20 cellular contexts compared by ENCODE assay signal in genomic region chr1:225611537-225612223, GRCh38. TPM values are rescaled to one million over a fixed set of nuclear protein-coding genes. Genes with fewer than 3 reads are reported as not detected.
DNase-seq lines count a peak whose midpoint lies in the region; ATAC-seq, FAIRE-seq and TF ChIP-seq lines count a peak whose summit lies in the region.
"Had no signal": no experiment of that assay in that cellular context is flagged by ENCODE, and none has a peak within 500 bp of the region (broad histone marks: within the 10 kb centered on the region; RNA-seq: fewer than 3 reads in every experiment).

No MANE protein-coding gene starts in this region.

- CTCF ChIA-PET in HEK293 (lab: Yijun Ruan, JAX), result interaction anchor here (0.5 to 1.2 kb wide), 3 partner anchors 36 to 937 kb away, joined by 3 to 4 read pairs (median 3); no protein-coding TSS in a partner anchor

- peaks cover 41% of the 10 kb centered on the region for H3K4me1 ChIP-seq in HEK293 (ENCODE audit: control insufficient read depth, insufficient read depth, low read length)
- H3K4me1 ChIP-seq in left lung, result peaks cover 4 to 9% of the 10 kb centered on the region in 2 donors
- peaks cover 31 to 46% of the 10 kb centered on the region in 2 donors for H3K4me1 ChIP-seq in thoracic aorta (ENCODE audit: control insufficient read depth in 1 of 2, low read depth in 2 of 2)

- H3K27ac Mint-ChIP-seq in endothelial cell (ENCODE audit: unreplicated experiment), result no peak overlapping the region
- no peak overlapping the region for H3K27ac Mint-ChIP-seq in activated T-cell treated with anti-CD3 and anti-CD28 coated beads, Interleukin-2, amount 50 U/mL, for 72 hours

- H3K4me1 Mint-ChIP-seq in endothelial cell (ENCODE audit: unreplicated experiment), result peaks cover 8% of the 10 kb centered on the region
- H3K4me1 Mint-ChIP-seq in activated T-cell treated with anti-CD3 and anti-CD28 coated beads, Interleukin-2, amount 50 U/mL, for 72 hours (ENCODE audit: low read depth), result no peaks in the 10 kb centered on the region

- ATAC-seq in left lung, result peak; percentile 57
- ATAC-seq in thoracic aorta (ENCODE audit: insufficient number of reproducible peaks, low FRiP score, low read depth), result no peak
- no peak for ATAC-seq in activated T-cell treated with anti-CD3 and anti-CD28 coated beads, Interleukin-2, amount 50 U/mL, for 72 hours (replicated peaks in 1 of 2)

- DNase-seq in left lung (no peak), thoracic aorta (ENCODE audit: low spot score) (no peak), endothelial cell (ENCODE audit: low spot score) (no peak), OCI-M1 (lab: John Stamatoyannopoulos, UW) (no peak)
- no peak for DNase-seq in activated T-cell treated with anti-CD3 and anti-CD28 coated beads, Interleukin-2, amount 50 U/mL, for 72 hours
- DNase-seq: activated CD4-positive, alpha-beta T cell treated with anti-CD3 and anti-CD28 coated beads, Interleukin-2, amount 50 U/mL, for 1 hour; activated CD8-positive, alpha-beta memory T cell treated with anti-CD3 and anti-CD28 coated beads, Interleukin-2, amount 50 U/mL, for 48 hours; activated gamma-delta T cell; amygdala; cerebellar nuclear complex; effector memory CD4-positive, alpha-beta T cell; EL; head of caudate nucleus; naive B cell; NCI-H1105 treated with DMSO at 0.1 percent for 48 hours; NCI-H2107; NCI-H524 treated with DMSO at 0.1 percent for 48 hours; stimulated activated CD4-positive, alpha-beta T cell treated with anti-CD3 and anti-CD28 coated beads, Interleukin-4, amount 100 ng/mL, for 4 hours had no signal

- H3K27ac ChIP-seq in HEK293 (ENCODE audit: extremely low read depth, low read depth, low read length) (no peak overlapping the region), left lung (peak overlapping the region in 1 of 2 donors; percentile 15), thoracic aorta (peak overlapping the region; percentile 38 to 62)

- no peaks in the 10 kb centered on the region for H3K9me3 Mint-ChIP-seq in endothelial cell (ENCODE audit: unreplicated experiment)
- no peaks in the 10 kb centered on the region for H3K9me3 Mint-ChIP-seq in activated T-cell treated with anti-CD3 and anti-CD28 coated beads, Interleukin-2, amount 50 U/mL, for 72 hours
- H3K9me3 Mint-ChIP-seq: naive B cell had no signal

- peak; percentile 26 for FAIRE-seq in TTC549 (lab: Jason Lieb, UNC)

- H3K27me3 Mint-ChIP-seq in endothelial cell (ENCODE audit: unreplicated experiment), result peaks cover 2% of the 10 kb centered on the region
- no peaks in the 10 kb centered on the region for H3K27me3 Mint-ChIP-seq in activated T-cell treated with anti-CD3 and anti-CD28 coated beads, Interleukin-2, amount 50 U/mL, for 72 hours (ENCODE audit: low read depth)
- H3K27me3 Mint-ChIP-seq: naive B cell had no signal

- H3K9me3 ChIP-seq in HEK293 (ENCODE audit: control insufficient read depth, insufficient read depth, low read depth, low read length), result no peaks in the 10 kb centered on the region
- H3K9me3 ChIP-seq in left lung, result no peaks in the 10 kb centered on the region
- H3K9me3 ChIP-seq in thoracic aorta, result no peaks in the 10 kb centered on the region

- H3K36me3 Mint-ChIP-seq in endothelial cell (ENCODE audit: low read depth, unreplicated experiment), result no peaks in the 10 kb centered on the region
- H3K36me3 Mint-ChIP-seq in activated T-cell treated with anti-CD3 and anti-CD28 coated beads, Interleukin-2, amount 50 U/mL, for 72 hours (ENCODE audit: insufficient read depth in 2 of 2), result no peaks in the 10 kb centered on the region
- H3K36me3 Mint-ChIP-seq: naive B cell had no signal

- peaks cover 0 to 2% of the 10 kb centered on the region in 2 experiments; a peak in 1 of 3 replicates for H3K36me3 ChIP-seq in HEK293 (ENCODE audit: control insufficient read depth in 2 of 2, insufficient read depth in 1 of 2, low read length in 2 of 2)
- H3K36me3 ChIP-seq in left lung, result no peaks in the 10 kb centered on the region
- H3K36me3 ChIP-seq in thoracic aorta, result no peaks in the 10 kb centered on the region

- H3K4me3 ChIP-seq in HEK293 (ENCODE audit: low read depth, low read length), result no peak overlapping the region
- H3K4me3 ChIP-seq in left lung, result no peak overlapping the region
- H3K4me3 ChIP-seq in thoracic aorta, result no peak overlapping the region

- H3K4me3 Mint-ChIP-seq in endothelial cell (ENCODE audit: unreplicated experiment), result no peak overlapping the region
- no peak overlapping the region for H3K4me3 Mint-ChIP-seq in activated T-cell treated with anti-CD3 and anti-CD28 coated beads, Interleukin-2, amount 50 U/mL, for 72 hours
- H3K4me3 Mint-ChIP-seq: naive B cell had no signal

- POLR2A ChIA-PET in HEK293 (lab: Yijun Ruan, JAX), result interaction anchor here (1.0 to 1.3 kb wide), 2 partner anchors 9 to 202 kb away, joined by 3 read pairs; no protein-coding TSS in a partner anchor

- TF ChIP-seq CTCF in HEK293 (tag by site-specific recombination; IDR thresholded peaks at IDR 0.05), result no peak
- no peak for TF ChIP-seq CTCF in left lung (IDR thresholded peaks at IDR 0.05)
- TF ChIP-seq CTCF in thoracic aorta (IDR thresholded peaks at IDR 0.05), result no peak
- TF ChIP-seq CTCF in endothelial cell (IDR thresholded peaks at IDR 0.05; ENCODE audit: unreplicated experiment), result no peak

- intact Hi-C loops in left lung (cut with DNase I), result no loop called here

- no peaks in the 10 kb centered on the region for H3K27me3 ChIP-seq in left lung
- H3K27me3 ChIP-seq in thoracic aorta (replicated peaks; ENCODE audit: insufficient read depth), result no peaks in the 10 kb centered on the region

TF ChIP-seq in HEK293, 187 proteins besides CTCF, POLR2A, EP300 and RAD21:
- TF ChIP-seq KLF10 (tag by site-specific recombination; IDR thresholded peaks at IDR 0.05) (0 out of 2 replicates have a peak, but pooled peaks have one; percentile 21), HOXC10 (CRISPR knock-in tag; IDR thresholded peaks at IDR 0.05) (no peak), ZNF18 (tag by site-specific recombination; IDR thresholded peaks at IDR 0.05) (peak; percentile 90)

RNA-seq across cellular contexts. Expression of gene ENAH, which starts 41.2 kb away (rescaled TPM):
- 100 to 1,000 TPM; 106 to 142 TPM for total RNA-seq in left lung
- total RNA-seq in thoracic aorta, result 100 to 1,000 TPM; 111 to 119 TPM
- 82.9 TPM for total RNA-seq in endothelial cell (ENCODE audit: unreplicated experiment)
- under 1 TPM; 0.12 to 0.43 TPM for total RNA-seq in activated T-cell treated with anti-CD3 and anti-CD28 coated beads, Interleukin-2, amount 50 U/mL, for 72 hours

Comparison
In these comparisons a context has a peak if more than half of its experiments do, and no peak if none do; other contexts are left out.
1. RNA of gene ENAH, which starts 41.2 kb away (total RNA-seq): 106 to 142 TPM in left lung, 111 to 119 TPM in thoracic aorta and 82.9 TPM in endothelial cell (single experiment); 0.12 to 0.43 TPM in activated T-cell treated with anti-CD3 and anti-CD28 coated beads, Interleukin-2, amount 50 U/mL, for 72 hours; every median in the first group is over 10 times any median in the second.